10 cellular contexts compared by ENCODE assay signal in the genomic region with DNA sequence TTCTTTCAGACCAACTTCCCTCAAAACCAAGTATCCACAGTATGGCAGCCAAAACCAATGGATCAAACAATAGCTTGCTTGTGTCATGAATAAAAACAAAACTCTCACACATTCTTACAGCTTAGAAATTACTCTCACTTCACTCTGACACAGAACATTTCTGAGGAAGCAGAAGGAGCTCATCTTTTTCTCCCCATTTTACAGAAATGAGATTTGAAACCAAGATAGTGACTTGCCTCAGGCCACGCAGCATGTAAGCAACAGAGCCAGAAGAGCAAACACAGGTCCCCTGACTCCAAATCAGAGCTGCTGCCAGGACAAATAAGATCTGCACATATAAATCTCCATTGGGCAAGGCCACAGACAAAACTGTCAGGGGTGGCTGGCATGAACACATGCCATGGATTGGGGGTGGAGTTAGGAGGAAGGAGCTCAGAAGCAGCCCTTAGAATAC.
DNase-seq lines count a peak whose midpoint lies in the region; ATAC-seq, FAIRE-seq and TF ChIP-seq lines count a peak whose summit lies in the region.
"Had no signal": no experiment of that assay in that cellular context is flagged by ENCODE, and none has a peak within 500 bp of the region (broad histone marks: within the 10 kb centered on the region; RNA-seq: fewer than 3 reads in every experiment).

No MANE protein-coding gene starts in this region.

- CTCF ChIA-PET in activated CD8-positive, alpha-beta memory T cell treated with anti-CD3 and anti-CD28 coated beads, Interleukin-2, amount 10 ng/mL, durations not matched to agents 7 days and 5 days (lab: Charles Lee) = interaction anchor here (1.1 to 1.8 kb wide), 6 partner anchors 9 to 56 kb away, joined by 3 to 4 read pairs (median 4); no protein-coding TSS in a partner anchor

- peaks cover 3% of the 10 kb centered on the region for H3K36me3 Mint-ChIP-seq in activated CD8-positive, alpha-beta memory T cell treated with anti-CD3 and anti-CD28 coated beads, Interleukin-2, amount 10 ng/mL, durations not matched to agents 7 days and 5 days
- peaks cover 19% of the 10 kb centered on the region for H3K36me3 Mint-ChIP-seq in memory B cell

- peaks cover 53% of the 10 kb centered on the region for H3K4me1 Mint-ChIP-seq in activated CD8-positive, alpha-beta memory T cell treated with anti-CD3 and anti-CD28 coated beads, Interleukin-2, amount 10 ng/mL, durations not matched to agents 7 days and 5 days
- H3K4me1 Mint-ChIP-seq in memory B cell = peaks cover 48% of the 10 kb centered on the region

- TF ChIP-seq POLR2A in lower leg skin (IDR thresholded peaks at IDR 0.05) = no peak

- no peak for FAIRE-seq in frontal cortex (lab: Jason Lieb, UNC)
- FAIRE-seq: islet of Langerhans, TTC549 had no signal

- WGBS in lower leg skin, 2 donors = 64 to 88% methylated on average over 1 of the region's 1 CpG

- TF ChIP-seq CTCF in lower leg skin (IDR thresholded peaks at IDR 0.05) = no peak

- no peak overlapping the region for H3K4me3 ChIP-seq in lower leg skin (ENCODE audit: low read depth, poor library complexity, severe bottlenecking)

- no peaks in the 10 kb centered on the region for H3K27me3 Mint-ChIP-seq in activated CD8-positive, alpha-beta memory T cell treated with anti-CD3 and anti-CD28 coated beads, Interleukin-2, amount 10 ng/mL, durations not matched to agents 7 days and 5 days
- no peaks in the 10 kb centered on the region for H3K27me3 Mint-ChIP-seq in memory B cell

- peak overlapping the region; percentile 45 for H3K27ac Mint-ChIP-seq in activated CD8-positive, alpha-beta memory T cell treated with anti-CD3 and anti-CD28 coated beads, Interleukin-2, amount 10 ng/mL, durations not matched to agents 7 days and 5 days
- peak overlapping the region; percentile 81 for H3K27ac Mint-ChIP-seq in memory B cell

- peak overlapping the region; percentile 6 for H3K4me3 Mint-ChIP-seq in activated CD8-positive, alpha-beta memory T cell treated with anti-CD3 and anti-CD28 coated beads, Interleukin-2, amount 10 ng/mL, durations not matched to agents 7 days and 5 days
- peak overlapping the region; percentile 49 for H3K4me3 Mint-ChIP-seq in memory B cell

- no peaks in the 10 kb centered on the region for H3K9me3 Mint-ChIP-seq in activated CD8-positive, alpha-beta memory T cell treated with anti-CD3 and anti-CD28 coated beads, Interleukin-2, amount 10 ng/mL, durations not matched to agents 7 days and 5 days (ENCODE audit: low read depth)
- H3K9me3 Mint-ChIP-seq in memory B cell = no peaks in the 10 kb centered on the region

- peak; percentile 69 for ATAC-seq in activated CD8-positive, alpha-beta memory T cell treated with anti-CD3 and anti-CD28 coated beads, Interleukin-2, amount 10 ng/mL, durations not matched to agents 7 days and 5 days
- ATAC-seq in HG02642 (IDR thresholded peaks at IDR 0.05; ENCODE audit: poor library complexity, unreplicated experiment) = peak; percentile 65
- ATAC-seq in memory B cell (ENCODE audit: low read depth) = peak; percentile 55

- no peak for DNase-seq in activated CD8-positive, alpha-beta memory T cell treated with anti-CD3 and anti-CD28 coated beads, Interleukin-2, amount 10 ng/mL, durations not matched to agents 7 days and 5 days
- DNase-seq in activated CD8-positive, alpha-beta memory T cell treated with anti-CD3 and anti-CD28 coated beads for 24 hours = no peak
- peak; percentile 53 for DNase-seq in OCI-M1 (lab: John Stamatoyannopoulos, UW)
- DNase-seq in memory B cell (ENCODE audit: low spot score in 2 of 2) = no peak
- no peak for DNase-seq in SKM-1 treated with dmso at 0.1 percent for 144 hours (lab: John Stamatoyannopoulos, UW; ENCODE audit: unreplicated experiment)
- DNase-seq in frontal cortex (ENCODE audit: low spot score in 2 of 2) = no peak
- DNase-seq in lower leg skin (ENCODE audit: low spot score in 2 of 2) = no peak

- intact Hi-C loops in lower leg skin (cut with DNase I; ENCODE audit: low total_unique reads) = no loop called here
